Comparison of ENCODE assay signal across 10 cellular contexts in the genomic region with DNA sequence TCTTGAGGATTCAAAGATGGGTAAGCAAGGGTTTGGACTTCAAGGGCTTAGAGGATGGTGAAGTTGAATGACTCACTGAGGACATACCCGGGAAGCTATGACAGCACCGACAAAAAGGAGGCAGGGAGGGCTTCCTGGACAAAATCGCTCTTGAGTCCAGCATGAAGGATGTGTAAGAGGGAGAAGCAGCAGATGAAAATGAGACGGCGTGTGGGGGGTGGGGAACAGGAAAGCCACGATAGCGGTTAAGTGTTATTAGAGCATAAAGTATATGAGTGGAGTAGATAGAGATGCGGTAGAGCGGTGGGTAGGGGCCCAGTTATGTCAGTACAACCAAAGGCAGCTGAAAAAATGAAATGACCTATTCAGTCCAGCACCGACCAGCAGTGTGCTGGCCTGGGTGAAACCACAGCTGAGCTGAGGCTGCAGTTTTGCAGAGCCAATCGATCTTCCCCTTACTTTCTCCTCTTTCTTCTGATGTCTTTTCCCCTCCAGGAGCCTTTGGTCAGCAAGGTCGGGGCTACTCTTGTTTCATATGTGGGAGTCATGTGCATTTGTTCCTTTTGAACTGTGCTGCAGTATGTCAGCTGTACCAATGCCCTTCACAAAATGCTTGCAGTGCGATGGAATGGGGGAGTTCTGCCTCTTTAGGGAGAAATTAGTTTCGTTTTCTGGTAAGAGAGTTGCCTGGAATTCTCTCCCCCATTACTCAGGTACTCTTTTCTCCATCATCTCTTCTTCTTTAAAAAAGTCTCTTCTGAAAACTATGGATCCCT. TPM values are rescaled to one million over a fixed set of nuclear protein-coding genes. Genes with fewer than 3 reads are reported as not detected.
DNase-seq lines count a peak whose midpoint lies in the region; ATAC-seq and TF ChIP-seq lines count a peak whose summit lies in the region.
"Had no signal": no experiment of that assay in that cellular context is flagged by ENCODE, and none has a peak within 500 bp of the region (broad histone marks: within the 10 kb centered on the region; RNA-seq: fewer than 3 reads in every experiment).

No MANE protein-coding gene starts in this region.

- peaks cover 7 to 8% of the 10 kb centered on the region in 2 donors for H3K27me3 Mint-ChIP-seq in effector memory CD8-positive, alpha-beta T cell
- peaks cover 1% of the 10 kb centered on the region for H3K27me3 Mint-ChIP-seq in H9 (ENCODE audit: low read depth)

- no peak for ATAC-seq in effector memory CD8-positive, alpha-beta T cell (replicated peaks)
- ATAC-seq in HG03354 (IDR thresholded peaks at IDR 0.05; ENCODE audit: poor library complexity, severe bottlenecking, unreplicated experiment): no peak
- ATAC-seq: foreskin keratinocyte had no signal

- H3K4me3 Mint-ChIP-seq in effector memory CD8-positive, alpha-beta T cell: peak overlapping the region; percentile 91 to 95
- H3K4me3 Mint-ChIP-seq in H9: no peak overlapping the region

- peaks cover 3% of the 10 kb centered on the region; the same call in 1 of the 2 replicates for H3K79me2 ChIP-seq in H9 (ENCODE audit: insufficient read depth, low read length)

- H2AFZ ChIP-seq in H9 (ENCODE audit: low read length): no peak overlapping the region

- no peaks in the 10 kb centered on the region for H3K9me3 Mint-ChIP-seq in effector memory CD8-positive, alpha-beta T cell
- peaks cover 0 to 2% of the 10 kb centered on the region in 2 experiments; a peak in 2 of 5 replicates for H3K9me3 Mint-ChIP-seq in H9

- peaks cover 7% of the 10 kb centered on the region for H3K23me2 ChIP-seq in H9 (ENCODE audit: insufficient read length, low read depth, low read length, poor library complexity, severe bottlenecking)

- TF ChIP-seq CTCF in H9 (conservative IDR thresholded peaks at IDR 0.05): no peak

- H3K27me3 ChIP-seq in rectal smooth muscle tissue (ENCODE audit: control insufficient read depth, insufficient read depth, low read length) (no peaks in the 10 kb centered on the region), H9 (ENCODE audit: insufficient read depth, low read length) (no peaks in the 10 kb centered on the region)
- H3K27me3 ChIP-seq: foreskin keratinocyte had no signal

- no peaks in the 10 kb centered on the region for H3K9me3 ChIP-seq in H9 (ENCODE audit: control insufficient read depth, low read depth, low read length)

- H3K36me3 ChIP-seq in rectal smooth muscle tissue (ENCODE audit: control insufficient read depth, insufficient read depth, low read length): no peaks in the 10 kb centered on the region

- peaks cover 12% of the 10 kb centered on the region for H3K36me3 Mint-ChIP-seq in effector memory CD8-positive, alpha-beta T cell (ENCODE audit: insufficient read depth)
- peaks cover 7 to 18% (median 15%) of the 10 kb centered on the region in 3 experiments for H3K36me3 Mint-ChIP-seq in H9 (ENCODE audit: insufficient read depth in 1 of 3, low read depth in 3 of 3)

- H3K4ac ChIP-seq in H9 (ENCODE audit: low read depth, low read length): no peak overlapping the region

- no peak overlapping the region for H3K4me2 ChIP-seq in H9 (ENCODE audit: insufficient read depth, insufficient read length, low read length)

- H3K4me3 ChIP-seq in rectal smooth muscle tissue (ENCODE audit: low read length): peak overlapping the region; percentile 13

- no peak overlapping the region for H4K5ac ChIP-seq in H9 (ENCODE audit: insufficient read length, low read depth, low read length)

- H3K79me1 ChIP-seq in H9 (ENCODE audit: insufficient read depth, low read depth, low read length, poor library complexity, severe bottlenecking): no peaks in the 10 kb centered on the region

- H3K4me1 Mint-ChIP-seq in effector memory CD8-positive, alpha-beta T cell (ENCODE audit: low read depth in 2 of 2): peaks cover 31 to 35% of the 10 kb centered on the region in 2 donors
- peaks cover 40 to 41% of the 10 kb centered on the region in 2 experiments for H3K4me1 Mint-ChIP-seq in H9

- H2BK20ac ChIP-seq in H9 (ENCODE audit: low read depth, low read length, poor library complexity, severe bottlenecking): no peak overlapping the region

- H3K23ac ChIP-seq in H9 (ENCODE audit: insufficient read length, low read depth, low read length): no peak overlapping the region

- DNase-seq in EL (peak; percentile 29), MV-4-11 (lab: John Stamatoyannopoulos, UW) (peak; percentile 36), HK-2 (ENCODE audit: unreplicated experiment) (no peak), dedifferentiated amniotic fluid mesenchymal stem cell (ENCODE audit: extremely low spot score) (no peak), H9 (no peak)
- DNase-seq in effector memory CD8-positive, alpha-beta T cell: no peak
- DNase-seq: foreskin keratinocyte; stimulated activated CD4-positive, alpha-beta T cell treated with anti-CD3 and anti-CD28 coated beads, Interleukin-15, amount 100 ng/mL, for 24 hours had no signal

- no peak overlapping the region for H2BK120ac ChIP-seq in H9 (ENCODE audit: low read depth, low read length, poor library complexity, severe bottlenecking)

- H4K20me1 ChIP-seq in H9 (ENCODE audit: control insufficient read depth, insufficient read depth, insufficient read length): no peaks in the 10 kb centered on the region

- peak overlapping the region in 1 of 2 donors; percentile 74 for H3K27ac Mint-ChIP-seq in effector memory CD8-positive, alpha-beta T cell
- peak overlapping the region in 1 of 3 experiments; percentile 17; a peak in 1 of 7 replicates for H3K27ac Mint-ChIP-seq in H9

- H4K91ac ChIP-seq in H9 (ENCODE audit: insufficient read length, low read depth, low read length): no peak overlapping the region

- no peak overlapping the region for H3T11ph ChIP-seq in H9 (ENCODE audit: low read length)

- H3K18ac ChIP-seq in H9 (ENCODE audit: insufficient read length, low read depth, low read length): no peak overlapping the region

- no peak overlapping the region for H2AK5ac ChIP-seq in H9 (ENCODE audit: insufficient read length, low read length)

- 100% methylated on average over 3 of the region's 14 CpGs for WGBS in H9 (ENCODE audit: extremely low coverage, insufficient read length, low lambda C conversion rate)

- H3K27ac ChIP-seq in rectal smooth muscle tissue (ENCODE audit: low read depth, low read length) (no peak overlapping the region), H9 (ENCODE audit: insufficient read length, low read depth, low read length) (no peak overlapping the region)
- H3K27ac ChIP-seq: foreskin keratinocyte had no signal

- no peak overlapping the region for H3K14ac ChIP-seq in H9 (ENCODE audit: insufficient read depth, low read length)

- H3K56ac ChIP-seq in H9 (ENCODE audit: insufficient read length, low read depth, low read length): no peak overlapping the region

- H2BK5ac ChIP-seq in H9 (ENCODE audit: insufficient read length, low read length): no peak overlapping the region

- H2BK15ac ChIP-seq in H9 (ENCODE audit: low read depth, low read length): no peak overlapping the region

- no peak overlapping the region for H4K8ac ChIP-seq in H9 (replicated peaks; ENCODE audit: insufficient read length, low read depth, low read length)

- H2BK12ac ChIP-seq in H9 (ENCODE audit: insufficient read length, low read depth, low read length): no peak overlapping the region

- H3K4me1 ChIP-seq in rectal smooth muscle tissue (ENCODE audit: control insufficient read depth, insufficient read depth, low read length): peaks cover 4% of the 10 kb centered on the region
- H3K4me1 ChIP-seq in H9 (ENCODE audit: insufficient read depth, low read length): no peaks in the 10 kb centered on the region; the same call in 1 of the 2 replicates

- H3K9ac ChIP-seq in rectal smooth muscle tissue (ENCODE audit: low read length): no peak overlapping the region
- no peak overlapping the region for H3K9ac ChIP-seq in H9 (ENCODE audit: extremely low read depth, insufficient read length, low read length)

RNA-seq across cellular contexts. Expression of gene THUMPD2, which starts 2.0 kb away (rescaled TPM):
- 18.0 and 19.5 TPM in 2 replicates for total RNA-seq in H9 (2021)

Comparison
In these comparisons a context has a peak if more than half of its experiments do, and no peak if none do; other contexts are left out.
1. DNase-seq: peak in EL (single experiment) and MV-4-11 (single experiment); none in effector memory CD8-positive, alpha-beta T cell (0 of 3), HK-2 (single experiment), dedifferentiated amniotic fluid mesenchymal stem cell (single experiment) and H9 (single experiment).
2. H3K4me3 Mint-ChIP-seq: peak in effector memory CD8-positive, alpha-beta T cell (2 of 2); none in H9 (0 of 2).